ENCODE assay signal across 18 cellular contexts in the genomic region with DNA sequence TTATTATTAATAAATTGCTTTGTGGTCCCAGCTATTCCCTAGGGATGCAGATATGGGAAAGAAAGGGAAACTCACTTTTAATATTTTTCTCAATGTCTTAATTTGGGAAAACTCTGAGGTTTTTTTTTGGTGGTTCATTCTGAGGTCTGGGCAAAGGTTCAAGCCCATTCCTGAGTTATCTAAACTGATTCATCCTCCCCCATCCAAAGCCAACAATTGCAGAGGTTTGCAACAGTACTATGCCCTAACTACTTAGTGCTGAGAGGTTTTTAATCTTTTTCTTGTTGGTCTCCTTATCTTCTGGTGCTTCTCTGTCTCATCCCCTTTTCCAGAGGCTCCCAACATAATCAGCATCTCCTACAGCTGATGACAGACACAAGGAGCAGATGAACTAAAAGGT.
DNase-seq lines count a peak whose midpoint lies in the region; ATAC-seq, FAIRE-seq and TF ChIP-seq lines count a peak whose summit lies in the region.
"Had no signal": no experiment of that assay in that cellular context is flagged by ENCODE, and none has a peak within 500 bp of the region (broad histone marks: within the 10 kb centered on the region; RNA-seq: fewer than 3 reads in every experiment).

No MANE protein-coding gene starts in this region.

- peak overlapping the region; percentile 47 for H3K4me2 ChIP-seq in osteoblast (ENCODE audit: insufficient read depth, low read length)

- peak; percentile 78 for DNase-seq in EH (ENCODE audit: low read depth)
- peak; percentile 66 for DNase-seq in adipocyte (ENCODE audit: low read depth)
- peak; percentile 84 for DNase-seq in fibroblast of villous mesenchyme (ENCODE audit: low read depth)
- peak; percentile 51 for DNase-seq in osteoblast (ENCODE audit: insufficient read length, low spot score, missing footprints)
- DNase-seq in GM13977 (ENCODE audit: low spot score), result no peak
- no peak for DNase-seq in stimulated activated CD4-positive, alpha-beta T cell treated with anti-CD3 and anti-CD28 coated beads, Interleukin-4, amount 100 ng/mL, for 4 hours
- DNase-seq in kidney, result no peak
- DNase-seq: activated T-cell treated with anti-CD3 and anti-CD28 coated beads, Interleukin-2, amount 50 U/mL, for 48 hours; DMS79; immature natural killer cell; MM.1S; NCI-H2081 treated with DMSO at 0.1 percent for 48 hours; NCI-H774; SHP77 treated with DMSO at 0.1 percent for 48 hours; stimulated activated CD4-positive, alpha-beta T cell treated with anti-CD3 and anti-CD28 coated beads, Interleukin-15, amount 100 ng/mL, for 24 hours had no signal

- no peak for ATAC-seq in HG02938 (IDR thresholded peaks at IDR 0.05; ENCODE audit: unreplicated experiment)

- peak overlapping the region; percentile 24 for H3K9ac ChIP-seq in adipocyte (ENCODE audit: low read length)
- H3K9ac ChIP-seq in kidney (ENCODE audit: low read length in 2 of 2), result no peak overlapping the region

- no peaks in the 10 kb centered on the region for H3K36me3 ChIP-seq in adipocyte (ENCODE audit: control insufficient read depth, insufficient read depth, low read length, severe bottlenecking)
- no peaks in the 10 kb centered on the region for H3K36me3 ChIP-seq in osteoblast (ENCODE audit: insufficient read depth, low read length)
- H3K36me3 ChIP-seq in kidney (ENCODE audit: control insufficient read depth in 1 of 2, insufficient read depth in 2 of 2, low read length in 2 of 2), result no peaks in the 10 kb centered on the region
- H3K36me3 ChIP-seq: adrenal gland had no signal

- H3K4me1 ChIP-seq in adipocyte (ENCODE audit: control insufficient read depth, insufficient read depth, low read length) (peaks cover 14% of the 10 kb centered on the region), osteoblast (ENCODE audit: insufficient read depth, low read length) (peaks cover 21% of the 10 kb centered on the region), kidney (ENCODE audit: control insufficient read depth in 1 of 2, insufficient read depth in 1 of 2, low read depth in 1 of 2, low read length in 2 of 2) (no peaks in the 10 kb centered on the region)
- H3K4me1 ChIP-seq: adrenal gland had no signal

- no peaks in the 10 kb centered on the region for H3K27me3 ChIP-seq in adipocyte (replicated peaks; ENCODE audit: control insufficient read depth, insufficient read depth, low read length)
- H3K27me3 ChIP-seq in osteoblast (ENCODE audit: insufficient read depth, low read length), result no peaks in the 10 kb centered on the region
- H3K27me3 ChIP-seq: adrenal gland had no signal

- H3K4me3 ChIP-seq in adipocyte (ENCODE audit: low read length) (no peak overlapping the region), fibroblast of villous mesenchyme (ENCODE audit: low read depth, low read length) (no peak overlapping the region), osteoblast (ENCODE audit: insufficient read depth, low read length) (no peak overlapping the region), kidney (ENCODE audit: low read length in 2 of 2) (no peak overlapping the region)
- H3K4me3 ChIP-seq: adrenal gland had no signal

- no peak overlapping the region for H2AFZ ChIP-seq in osteoblast (ENCODE audit: low read length)

- intact Hi-C loops in kidney (cut with DNase I), result no loop called here

- in situ Hi-C loops in GM13977 (cut with MboI; ENCODE audit: low pct_unique_long_range_greater_than_20kb, low sequenced_read_pairs, unreplicated experiment), result no loop called here

- FAIRE-seq in kidney (lab: Jason Lieb, UNC), result no peak
- FAIRE-seq: frontal cortex had no signal

- no peaks in the 10 kb centered on the region for H3K9me3 ChIP-seq in adipocyte (ENCODE audit: control insufficient read depth, low read length)
- no peaks in the 10 kb centered on the region for H3K9me3 ChIP-seq in osteoblast (ENCODE audit: low read depth, low read length)
- H3K9me3 ChIP-seq in kidney (ENCODE audit: control insufficient read depth in 1 of 2, low read length in 2 of 2), result no peaks in the 10 kb centered on the region
- H3K9me3 ChIP-seq: adrenal gland had no signal

- peak overlapping the region; percentile 69 for H3K27ac ChIP-seq in osteoblast (ENCODE audit: low read depth, low read length)
- H3K27ac ChIP-seq in kidney (ENCODE audit: low read depth in 2 of 2, low read length in 2 of 2), result peak overlapping the region in 1 of 2 donors; percentile 32

- TF ChIP-seq CTCF in fibroblast of villous mesenchyme (IDR thresholded peaks at IDR 0.05; ENCODE audit: insufficient read depth, low read depth, low read length), result no peak
- TF ChIP-seq CTCF in osteoblast (IDR thresholded peaks at IDR 0.05; ENCODE audit: extremely low read depth, low read depth, low read length), result no peak
- no peak for TF ChIP-seq CTCF in GM13977 (IDR thresholded peaks at IDR 0.05; ENCODE audit: extremely low read depth, insufficient read depth, missing control alignments)
- no peak for TF ChIP-seq CTCF in kidney (IDR thresholded peaks at IDR 0.05; ENCODE audit: borderline replicate concordance, extremely low read depth, insufficient read depth)

- no peaks in the 10 kb centered on the region for H4K20me1 ChIP-seq in osteoblast (ENCODE audit: insufficient read depth, low read length)

- H3K79me2 ChIP-seq in osteoblast (ENCODE audit: insufficient read depth, low read length), result no peaks in the 10 kb centered on the region

Comparison
In these comparisons a context has a peak if more than half of its experiments do, and no peak if none do; other contexts are left out.
1. DNase-seq: peak in EH (single experiment), adipocyte (single experiment), fibroblast of villous mesenchyme (single experiment) and osteoblast (single experiment); none in GM13977 (single experiment), stimulated activated CD4-positive, alpha-beta T cell treated with anti-CD3 and anti-CD28 coated beads, Interleukin-4, amount 100 ng/mL, for 4 hours (0 of 2) and kidney (single experiment).